22 cellular contexts compared by ENCODE assay signal in the genomic region with DNA sequence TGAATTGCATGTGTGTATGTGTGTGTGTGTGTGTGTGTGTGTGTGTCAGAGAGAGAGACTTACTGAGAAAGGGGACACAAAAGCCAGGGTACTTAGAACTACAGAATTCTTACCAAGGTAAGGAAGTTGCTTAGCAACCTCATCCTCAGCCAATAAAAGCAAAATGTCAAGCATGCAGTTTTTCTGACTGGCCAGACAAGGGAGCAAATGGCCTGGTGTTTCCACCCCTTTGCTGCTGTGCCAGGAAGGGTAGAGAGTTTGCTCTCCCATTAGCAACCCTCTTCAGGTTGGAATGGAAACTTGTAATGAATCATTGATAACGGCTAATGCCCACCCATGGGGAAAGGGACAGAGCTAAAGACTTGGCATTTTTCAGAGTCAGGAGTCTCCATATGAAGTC. TPM values are rescaled to one million over a fixed set of nuclear protein-coding genes. Genes with fewer than 3 reads are reported as not detected.
DNase-seq lines count a peak whose midpoint lies in the region; FAIRE-seq and TF ChIP-seq lines count a peak whose summit lies in the region.
"Had no signal": no experiment of that assay in that cellular context is flagged by ENCODE, and none has a peak within 500 bp of the region (broad histone marks: within the 10 kb centered on the region; RNA-seq: fewer than 3 reads in every experiment).

No MANE protein-coding gene starts in this region.

- no peak overlapping the region for H2BK120ac ChIP-seq in H9 (ENCODE audit: low read depth, low read length, poor library complexity, severe bottlenecking)

- H3K4me2 ChIP-seq in H9 (ENCODE audit: insufficient read depth, insufficient read length, low read length), result no peak overlapping the region

- no peak overlapping the region for H2BK15ac ChIP-seq in H9 (ENCODE audit: low read depth, low read length)

- no peaks in the 10 kb centered on the region for H3K27me3 ChIP-seq in H9 (ENCODE audit: insufficient read depth, low read length)
- H3K27me3 ChIP-seq: gastrocnemius medialis, thyroid gland had no signal

- H3T11ph ChIP-seq in H9 (ENCODE audit: low read length), result no peak overlapping the region

- no peak overlapping the region for H3K4ac ChIP-seq in H9 (ENCODE audit: low read depth, low read length)

- no peak overlapping the region for H2AK5ac ChIP-seq in H9 (ENCODE audit: insufficient read length, low read length)

- no peak overlapping the region for H3K56ac ChIP-seq in H9 (ENCODE audit: insufficient read length, low read depth, low read length)

- H2BK5ac ChIP-seq in H9 (ENCODE audit: insufficient read length, low read length), result no peak overlapping the region

- peaks cover under 1 to 2% of the 10 kb centered on the region in 2 experiments; a peak in 2 of 4 replicates for H3K4me1 Mint-ChIP-seq in H9

- no peaks in the 10 kb centered on the region for H3K23me2 ChIP-seq in H9 (ENCODE audit: insufficient read length, low read depth, low read length, poor library complexity, severe bottlenecking)

- no peak overlapping the region for H3K27ac Mint-ChIP-seq in H9
- H3K27ac Mint-ChIP-seq: progenitor cell of endocrine pancreas; stimulated activated effector memory CD8-positive, alpha-beta T cell treated with anti-CD3 and anti-CD28 coated beads, Interleukin-12 subunit alpha, Interleukin-12 subunit beta, amount 100 ng/mL, for 72 hours had no signal

- no peaks in the 10 kb centered on the region for H3K4me1 ChIP-seq in H9 (ENCODE audit: insufficient read depth, low read length)
- H3K4me1 ChIP-seq: thyroid gland had no signal

- WGBS in H9 (ENCODE audit: extremely low coverage, insufficient read length, low lambda C conversion rate), result no CpG with 5 or more reads among the region's 1 CpG

- no peak overlapping the region for H3K18ac ChIP-seq in H9 (ENCODE audit: insufficient read length, low read depth, low read length)

- no peak overlapping the region for H4K91ac ChIP-seq in H9 (ENCODE audit: insufficient read length, low read depth, low read length)

- no peak overlapping the region for H4K8ac ChIP-seq in H9 (replicated peaks; ENCODE audit: insufficient read length, low read depth, low read length)

- no peaks in the 10 kb centered on the region for H3K79me2 ChIP-seq in H9 (ENCODE audit: insufficient read depth, low read length)

- H3K79me1 ChIP-seq in H9 (ENCODE audit: insufficient read depth, low read depth, low read length, poor library complexity, severe bottlenecking), result no peaks in the 10 kb centered on the region

- no peak overlapping the region for H2BK12ac ChIP-seq in H9 (ENCODE audit: insufficient read length, low read depth, low read length)

- H3K14ac ChIP-seq in H9 (ENCODE audit: insufficient read depth, low read length), result no peak overlapping the region

- in situ Hi-C loops in G401 (cut with HindIII; ENCODE audit: low sequenced_read_pairs), result no loop called here

- no peak overlapping the region for H2AFZ ChIP-seq in H9 (ENCODE audit: low read length)

- TF ChIP-seq CTCF in D721Med (IDR thresholded peaks at IDR 0.05; ENCODE audit: insufficient read depth, missing control alignments) (no peak), H9 (conservative IDR thresholded peaks at IDR 0.05) (no peak)

- peaks cover 23% of the 10 kb centered on the region for H3K27me3 Mint-ChIP-seq in H9 (ENCODE audit: low read depth)

- FAIRE-seq in D721Med (lab: Jason Lieb, UNC) (peak; percentile 38), islet of Langerhans (lab: Jason Lieb, UNC) (peak; percentile 96)
- FAIRE-seq: astrocyte, GM12892, H54, HTR-8/SVneo, TTC549 had no signal

- H2BK20ac ChIP-seq in H9 (ENCODE audit: low read depth, low read length, poor library complexity, severe bottlenecking), result no peak overlapping the region

- no peak overlapping the region for H3K4me3 Mint-ChIP-seq in H9
- H3K4me3 Mint-ChIP-seq: nephron; stimulated activated effector memory CD8-positive, alpha-beta T cell treated with anti-CD3 and anti-CD28 coated beads, Interleukin-12 subunit alpha, Interleukin-12 subunit beta, amount 100 ng/mL, for 72 hours had no signal

- DNase-seq in D721Med (ENCODE audit: insufficient read length, low spot score) (no peak), H9 (peak; percentile 33), NCI-H69 (lab: John Stamatoyannopoulos, UW) (peak; percentile 66), glomerular visceral epithelial cell (ENCODE audit: extremely low spot score) (no peak), amygdala (lab: John Stamatoyannopoulos, UW) (no peak), G401 (ENCODE audit: low spot score) (no peak), T-helper 1 cell (no peak)
- DNase-seq: activated naive CD4-positive, alpha-beta T cell treated with anti-CD3 and anti-CD28 coated beads, Interleukin-2, amount 50 U/mL, for 16 hours; gastrocnemius medialis; left cardiac atrium; NCI-H446; thyroid gland had no signal

- no peak overlapping the region for H3K9ac ChIP-seq in H9 (ENCODE audit: extremely low read depth, insufficient read length, low read length)

- no peak overlapping the region for H3K23ac ChIP-seq in H9 (ENCODE audit: insufficient read length, low read depth, low read length)

- H3K9me3 ChIP-seq in H9 (ENCODE audit: control insufficient read depth, low read depth, low read length), result no peaks in the 10 kb centered on the region
- H3K9me3 ChIP-seq: gastrocnemius medialis, thyroid gland had no signal

- H3K9me3 Mint-ChIP-seq in H9, result no peaks in the 10 kb centered on the region
- H3K9me3 Mint-ChIP-seq: nephron; stimulated activated effector memory CD8-positive, alpha-beta T cell treated with anti-CD3 and anti-CD28 coated beads, Interleukin-12 subunit alpha, Interleukin-12 subunit beta, amount 100 ng/mL, for 72 hours had no signal

- no peaks in the 10 kb centered on the region for H4K20me1 ChIP-seq in H9 (ENCODE audit: control insufficient read depth, insufficient read depth, insufficient read length)

- H3K27ac ChIP-seq in H9 (ENCODE audit: insufficient read length, low read depth, low read length), result no peak overlapping the region
- H3K27ac ChIP-seq: C4-2B, gastrocnemius medialis, thyroid gland had no signal

- H4K5ac ChIP-seq in H9 (ENCODE audit: insufficient read length, low read depth, low read length), result no peak overlapping the region

- H3K36me3 Mint-ChIP-seq in H9 (ENCODE audit: insufficient read depth in 1 of 3, low read depth in 3 of 3), result no peaks in the 10 kb centered on the region
- H3K36me3 Mint-ChIP-seq: stimulated activated effector memory CD8-positive, alpha-beta T cell treated with anti-CD3 and anti-CD28 coated beads, Interleukin-12 subunit alpha, Interleukin-12 subunit beta, amount 100 ng/mL, for 72 hours had no signal

RNA-seq across cellular contexts. Expression of gene RXRG, which starts 10.7 kb away (rescaled TPM):
- total RNA-seq in H9 (2021), result not detected in 2 replicates
- total RNA-seq in G401 (2014; rRNA removed; shearing (Covaris generic)), result not detected in 2 replicates
- total RNA-seq: astrocyte had no signal

Comparison
In these comparisons a context has a peak if more than half of its experiments do, and no peak if none do; other contexts are left out.
1. DNase-seq: peak in H9 (single experiment) and NCI-H69 (single experiment); none in D721Med (single experiment), glomerular visceral epithelial cell (single experiment), amygdala (0 of 56), G401 (single experiment) and T-helper 1 cell (0 of 5).